In the genomic region with DNA sequence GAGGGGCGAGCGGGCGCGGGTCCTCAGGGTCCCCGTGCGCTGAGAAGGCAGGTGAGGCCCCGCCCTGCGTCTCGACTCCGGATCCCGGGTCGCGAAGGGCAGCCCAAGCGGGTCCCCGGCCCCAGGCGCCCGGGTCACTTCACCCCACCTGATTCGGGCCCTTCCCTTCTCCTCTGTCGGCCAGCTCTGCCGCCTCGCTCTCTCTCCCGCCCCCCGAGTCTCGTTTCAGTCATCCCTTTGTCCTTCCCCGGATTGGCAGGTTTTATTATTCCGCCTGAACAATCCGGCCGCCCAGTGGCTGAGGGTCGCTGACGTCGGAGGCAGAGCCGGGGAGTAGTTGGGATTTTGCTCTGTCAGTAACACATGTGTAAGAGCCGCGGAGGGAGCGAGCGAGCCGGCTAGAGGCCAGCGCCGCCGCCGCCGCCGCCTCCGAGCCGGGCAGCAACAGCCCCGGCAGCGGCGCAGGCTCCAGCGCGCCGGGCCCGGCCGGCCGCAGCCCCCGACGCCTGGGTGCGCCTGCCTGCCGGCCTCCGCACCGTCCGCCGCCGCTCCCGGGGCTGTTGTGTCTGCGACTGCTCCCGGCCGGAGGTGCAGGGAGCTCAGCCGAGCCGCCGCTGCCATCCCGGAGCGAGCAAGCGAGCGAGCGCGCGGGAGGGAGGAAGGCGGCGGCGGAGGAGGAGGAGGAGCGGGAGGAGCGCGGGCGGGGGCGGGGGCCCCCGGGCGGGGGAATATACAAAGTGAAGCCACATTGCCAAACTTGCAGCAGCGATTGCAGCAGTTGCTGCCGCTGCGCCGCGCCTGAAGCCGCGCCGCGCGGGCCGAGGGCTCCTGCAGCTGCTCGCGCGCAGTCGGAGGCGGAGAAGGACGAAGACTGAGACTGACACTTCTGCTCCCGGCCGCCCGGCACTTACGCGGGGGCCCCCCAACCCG, we compare ENCODE assay signal across 1 cellular context.
TF ChIP-seq lines count a peak whose summit lies in the region.

Gene LMO4, plus strand, starts transcription at position 760 of the 930 bp plus-strand sequence. CDS start 3,136 bp downstream, outside the sequence.

TF ChIP-seq in H1, 55 proteins besides CTCF, POLR2A, EP300 and RAD21 (continues in another document):
- no peak for TF ChIP-seq JUN (IDR thresholded peaks at IDR 0.05; ENCODE audit: low read depth, low read length)
- no peak for TF ChIP-seq NANOG (IDR thresholded peaks at IDR 0.05; ENCODE audit: insufficient read depth, low read depth, low read length, poor library complexity, severe bottlenecking)
- no peak for TF ChIP-seq BCL11A (IDR thresholded peaks at IDR 0.05; ENCODE audit: low read depth in 2 of 2, low read length in 2 of 2)
- TF ChIP-seq POU5F1 (IDR thresholded peaks at IDR 0.05; ENCODE audit: low read depth, low read length): no peak
- TF ChIP-seq SIRT6 (IDR thresholded peaks at IDR 0.05; ENCODE audit: low read length): no peak
- TF ChIP-seq CTBP2 (IDR thresholded peaks at IDR 0.05; ENCODE audit: borderline replicate concordance, insufficient read depth, insufficient read length, low read length): no peak
- no peak for TF ChIP-seq CBX5 (IDR thresholded peaks at IDR 0.05; ENCODE audit: low read depth, low read length)
- TF ChIP-seq SUZ12 (IDR thresholded peaks at IDR 0.05; ENCODE audit: low read length): no peak
- peak; percentile 84 for TF ChIP-seq CREB1 (IDR thresholded peaks at IDR 0.05)
- peak; percentile 69 for TF ChIP-seq TAF7 (optimal IDR thresholded peaks at IDR 0.05; ENCODE audit: borderline replicate concordance, low read depth, low read length)
- TF ChIP-seq TEAD4 (IDR thresholded peaks at IDR 0.05; ENCODE audit: low read depth, low read length): no peak
- no peak for TF ChIP-seq CBX8 (IDR thresholded peaks at IDR 0.05; ENCODE audit: borderline replicate concordance, low read depth, low read length)
- TF ChIP-seq SP4 (IDR thresholded peaks at IDR 0.05; ENCODE audit: low read length): peak; percentile 40; the same call in 1 of the 2 replicates
- TF ChIP-seq GABPA (IDR thresholded peaks at IDR 0.05; ENCODE audit: borderline replicate concordance, insufficient read depth, low read length): no peak
- no peak for TF ChIP-seq BRCA1 (IDR thresholded peaks at IDR 0.05; ENCODE audit: low read depth, low read length)
- TF ChIP-seq TBP (IDR thresholded peaks at IDR 0.05; ENCODE audit: low read depth, low read length): peak; percentile 94
- TF ChIP-seq HDAC2 (IDR thresholded peaks at IDR 0.05; ENCODE audit: borderline replicate concordance in 1 of 2, low read depth in 2 of 2, low read length in 2 of 2): 0 out of 4 replicates have a peak, but pooled peaks of 1 of the 2 experiments have one; percentile 3
- TF ChIP-seq MAFK (IDR thresholded peaks at IDR 0.05; ENCODE audit: low read depth, low read length): no peak
- no peak for TF ChIP-seq SIX5 (IDR thresholded peaks at IDR 0.05; ENCODE audit: low read depth, low read length)
- TF ChIP-seq EGR1 (IDR thresholded peaks at IDR 0.05; ENCODE audit: borderline replicate concordance, low read depth, low read length): peak; percentile 35; the same call in 1 of the 2 replicates
- TF ChIP-seq E2F6 (IDR thresholded peaks at IDR 0.05): no peak
- no peak for TF ChIP-seq YY1 (IDR thresholded peaks at IDR 0.05; ENCODE audit: low read depth, low read length)
- 0 out of 2 replicates have a peak, but pooled peaks have one; percentile 14 for TF ChIP-seq TCF12 (IDR thresholded peaks at IDR 0.05; ENCODE audit: low read depth, low read length)
- no peak for TF ChIP-seq SIN3A (conservative IDR thresholded peaks at IDR 0.05 in 1 of 2, IDR thresholded peaks at IDR 0.05 in 1 of 2; ENCODE audit: low read depth in 1 of 2, low read length in 2 of 2)
- no peak for TF ChIP-seq RXRA (IDR thresholded peaks at IDR 0.05; ENCODE audit: insufficient read depth, low read depth, low read length)
- peak; percentile 84 for TF ChIP-seq TAF1 (IDR thresholded peaks at IDR 0.05; ENCODE audit: low read depth, low read length)
- TF ChIP-seq RNF2 (IDR thresholded peaks at IDR 0.05; ENCODE audit: borderline replicate concordance, low read depth, low read length, missing control alignments, poor library complexity, severe bottlenecking): no peak
- TF ChIP-seq EZH2 (IDR thresholded peaks at IDR 0.05; ENCODE audit: low read depth, low read length, severe bottlenecking): no peak
- TF ChIP-seq, protein P1, sequence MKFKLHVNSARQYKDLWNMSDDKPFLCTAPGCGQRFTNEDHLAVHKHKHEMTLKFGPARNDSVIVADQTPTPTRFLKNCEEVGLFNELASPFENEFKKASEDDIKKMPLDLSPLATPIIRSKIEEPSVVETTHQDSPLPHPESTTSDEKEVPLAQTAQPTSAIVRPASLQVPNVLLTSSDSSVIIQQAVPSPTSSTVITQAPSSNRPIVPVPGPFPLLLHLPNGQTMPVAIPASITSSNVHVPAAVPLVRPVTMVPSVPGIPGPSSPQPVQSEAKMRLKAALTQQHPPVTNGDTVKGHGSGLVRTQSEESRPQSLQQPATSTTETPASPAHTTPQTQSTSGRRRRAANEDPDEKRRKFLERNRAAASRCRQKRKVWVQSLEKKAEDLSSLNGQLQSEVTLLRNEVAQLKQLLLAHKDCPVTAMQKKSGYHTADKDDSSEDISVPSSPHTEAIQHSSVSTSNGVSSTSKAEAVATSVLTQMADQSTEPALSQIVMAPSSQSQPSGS (IDR thresholded peaks at IDR 0.05; ENCODE audit: low read length): no peak
- no peak for TF ChIP-seq ZNF274 (IDR thresholded peaks at IDR 0.05; ENCODE audit: borderline replicate concordance, extremely low read depth, low read length)
- no peak for TF ChIP-seq FOSL1 (IDR thresholded peaks at IDR 0.05; ENCODE audit: insufficient read depth, low read depth, low read length)
- TF ChIP-seq CHD7 (IDR thresholded peaks at IDR 0.05; ENCODE audit: insufficient replicate concordance, low read length): no peak
- peak; percentile 22; the same call in 1 of the 2 replicates for TF ChIP-seq CHD1 (IDR thresholded peaks at IDR 0.05; ENCODE audit: low read depth, low read length)
- TF ChIP-seq JUND (IDR thresholded peaks at IDR 0.05; ENCODE audit: low read length): no peak
- no peak for TF ChIP-seq KDM5A (IDR thresholded peaks at IDR 0.05; ENCODE audit: low read length)
- TF ChIP-seq GTF2F1 (IDR thresholded peaks at IDR 0.05; ENCODE audit: borderline replicate concordance, low read depth, low read length): no peak
- peak; percentile 3 for TF ChIP-seq ASH2L (IDR thresholded peaks at IDR 0.05; ENCODE audit: low read length)
- TF ChIP-seq RFX5 (IDR thresholded peaks at IDR 0.05; ENCODE audit: borderline replicate concordance, low read depth, low read length): no peak
- no peak for TF ChIP-seq SRF (IDR thresholded peaks at IDR 0.05; ENCODE audit: low read depth, low read length)
- TF ChIP-seq BACH1 (IDR thresholded peaks at IDR 0.05; ENCODE audit: low read length): no peak
- TF ChIP-seq KDM1A (IDR thresholded peaks at IDR 0.05; ENCODE audit: borderline replicate concordance, low read length): no peak
- no peak for TF ChIP-seq RBBP5 (IDR thresholded peaks at IDR 0.05; ENCODE audit: borderline replicate concordance, low read depth, low read length)
- no peak for TF ChIP-seq HDAC6 (IDR thresholded peaks at IDR 0.05; ENCODE audit: low read depth, low read length)
- TF ChIP-seq SP2 (IDR thresholded peaks at IDR 0.05; ENCODE audit: low read length): no peak
- TF ChIP-seq CHD2 (IDR thresholded peaks at IDR 0.05; ENCODE audit: low read length): no peak
- TF ChIP-seq SAP30 (IDR thresholded peaks at IDR 0.05; ENCODE audit: insufficient read depth, insufficient replicate concordance, low read length): no peak
- TF ChIP-seq CEBPB (IDR thresholded peaks at IDR 0.05; ENCODE audit: low read depth, low read length): peak; percentile 38; the same call in 1 of the 2 replicates
- no peak for TF ChIP-seq ATF3 (IDR thresholded peaks at IDR 0.05; ENCODE audit: insufficient read depth, low read depth, low read length)
- peak; percentile 51 for TF ChIP-seq POLR2AphosphoS5 (IDR thresholded peaks at IDR 0.05; ENCODE audit: low read depth, low read length)
- TF ChIP-seq PHF8 (conservative IDR thresholded peaks at IDR 0.05; ENCODE audit: low read depth, low read length): peak; percentile 39
- TF ChIP-seq, protein P2, sequence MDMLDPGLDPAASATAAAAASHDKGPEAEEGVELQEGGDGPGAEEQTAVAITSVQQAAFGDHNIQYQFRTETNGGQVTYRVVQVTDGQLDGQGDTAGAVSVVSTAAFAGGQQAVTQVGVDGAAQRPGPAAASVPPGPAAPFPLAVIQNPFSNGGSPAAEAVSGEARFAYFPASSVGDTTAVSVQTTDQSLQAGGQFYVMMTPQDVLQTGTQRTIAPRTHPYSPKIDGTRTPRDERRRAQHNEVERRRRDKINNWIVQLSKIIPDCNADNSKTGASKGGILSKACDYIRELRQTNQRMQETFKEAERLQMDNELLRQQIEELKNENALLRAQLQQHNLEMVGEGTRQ (IDR thresholded peaks at IDR 0.05; ENCODE audit: low read length): no peak
- TF ChIP-seq KDM4A (IDR thresholded peaks at IDR 0.05; ENCODE audit: low read depth, low read length, severe bottlenecking): no peak
- peak; percentile 72 for TF ChIP-seq SP1 (IDR thresholded peaks at IDR 0.05; ENCODE audit: low read depth, low read length)
- peak; percentile 70 for TF ChIP-seq MAX (IDR thresholded peaks at IDR 0.05)
